ENCODE assay signal across 15 cellular contexts in genomic region chrX:64842492-64842891, GRCh38.
A peak's percentile ranks its signal among the peaks of the same experiment; 100 is the strongest.
DNase-seq lines count a peak whose midpoint lies in the region; ATAC-seq and TF ChIP-seq lines count a peak whose summit lies in the region.
"Had no signal": no experiment of that assay in that cellular context is flagged by ENCODE, and none has a peak within 500 bp of the region (broad histone marks: within the 10 kb centered on the region; RNA-seq: fewer than 3 reads in every experiment).

No MANE protein-coding gene starts in this region.

- H3K79me2 ChIP-seq in SU-DHL-6 (ENCODE audit: insufficient read depth, low read length), result no peaks in the 10 kb centered on the region

- H3K4me3 Mint-ChIP-seq in activated CD8-positive, alpha-beta memory T cell treated with anti-CD3 and anti-CD28 coated beads, Interleukin-2, amount 10 ng/mL, durations not matched to agents 7 days and 5 days, result no peak overlapping the region
- H3K4me3 Mint-ChIP-seq in naive thymus-derived CD4-positive, alpha-beta T cell, result peak overlapping the region in 9 of 10 donors; percentile 53 to 80 (median 72)

- H3K9me2 ChIP-seq in SU-DHL-6 (replicated peaks; ENCODE audit: insufficient read depth, low read length), result no peaks in the 10 kb centered on the region

- peak; percentile 58 for DNase-seq in activated CD8-positive, alpha-beta memory T cell treated with anti-CD3 and anti-CD28 coated beads, Interleukin-2, amount 10 ng/mL, durations not matched to agents 7 days and 5 days
- DNase-seq in activated CD8-positive, alpha-beta memory T cell treated with anti-CD3 and anti-CD28 coated beads, Interleukin-2, amount 50 U/mL, for 4 hours, result no peak
- DNase-seq in naive thymus-derived CD4-positive, alpha-beta T cell, result peak in 7 of 9 donors; percentile 20 to 58 (median 44)
- DNase-seq in WERI-Rb-1, result no peak
- no peak for DNase-seq in HEK293T (ENCODE audit: extremely low spot score)
- DNase-seq: ACHN; effector CD8-positive, alpha-beta T cell; GDM1; heart left ventricle; NCI-H69; thyroid gland had no signal

- CTCF ChIA-PET in activated CD8-positive, alpha-beta memory T cell treated with anti-CD3 and anti-CD28 coated beads, Interleukin-2, amount 10 ng/mL, durations not matched to agents 7 days and 5 days (lab: Charles Lee), result no interaction called here
- CTCF ChIA-PET in naive thymus-derived CD4-positive, alpha-beta T cell (lab: Charles Lee), result no interaction called here
- CTCF ChIA-PET in HEK293T (lab: Yijun Ruan, JAX), result no interaction called here

- peaks cover 13% of the 10 kb centered on the region for H3F3A ChIP-seq in SU-DHL-6 (ENCODE audit: insufficient read depth)

- ATAC-seq in activated CD8-positive, alpha-beta memory T cell treated with anti-CD3 and anti-CD28 coated beads, Interleukin-2, amount 10 ng/mL, durations not matched to agents 7 days and 5 days, result peak; percentile 78
- ATAC-seq in HG02678 (IDR thresholded peaks at IDR 0.05; ENCODE audit: unreplicated experiment) (peak; percentile 64), gastroesophageal sphincter (no peak)
- ATAC-seq in naive thymus-derived CD4-positive, alpha-beta T cell, result no peak
- ATAC-seq: heart left ventricle had no signal

- intact Hi-C loops in naive thymus-derived CD4-positive, alpha-beta T cell (cut with micrococcal nuclease), result no loop called here

- TF ChIP-seq CTCF in SU-DHL-6 (IDR thresholded peaks at IDR 0.05; ENCODE audit: insufficient read depth, low read length, poor library complexity, severe bottlenecking) (no peak), WERI-Rb-1 (IDR thresholded peaks at IDR 0.05; ENCODE audit: low read depth, low read length) (no peak), gastroesophageal sphincter (IDR thresholded peaks at IDR 0.05) (no peak)

- peak overlapping the region; percentile 88 for H3K27ac Mint-ChIP-seq in activated CD8-positive, alpha-beta memory T cell treated with anti-CD3 and anti-CD28 coated beads, Interleukin-2, amount 10 ng/mL, durations not matched to agents 7 days and 5 days
- peak overlapping the region in 6 of 9 donors; percentile 83 to 96 (median 93) for H3K27ac Mint-ChIP-seq in naive thymus-derived CD4-positive, alpha-beta T cell

- H3K4me1 Mint-ChIP-seq in activated CD8-positive, alpha-beta memory T cell treated with anti-CD3 and anti-CD28 coated beads, Interleukin-2, amount 10 ng/mL, durations not matched to agents 7 days and 5 days, result peaks cover 31% of the 10 kb centered on the region
- H3K4me1 Mint-ChIP-seq in naive thymus-derived CD4-positive, alpha-beta T cell, result peaks cover 0 to 35% (median 8%) of the 10 kb centered on the region in 7 donors

- TF ChIP-seq EP300 in gastroesophageal sphincter (IDR thresholded peaks at IDR 0.05), result no peak

- peaks cover 17% of the 10 kb centered on the region for H3K9me3 Mint-ChIP-seq in activated CD8-positive, alpha-beta memory T cell treated with anti-CD3 and anti-CD28 coated beads, Interleukin-2, amount 10 ng/mL, durations not matched to agents 7 days and 5 days (ENCODE audit: low read depth)
- peaks cover 0 to 53% (median 13%) of the 10 kb centered on the region in 11 donors for H3K9me3 Mint-ChIP-seq in naive thymus-derived CD4-positive, alpha-beta T cell

- H3K4me3 ChIP-seq in SU-DHL-6 (ENCODE audit: insufficient read depth, low read length, poor library complexity, severe bottlenecking), result no peak overlapping the region
- H3K4me3 ChIP-seq in naive thymus-derived CD4-positive, alpha-beta T cell (ENCODE audit: low read length), result peak overlapping the region; percentile 40
- H3K4me3 ChIP-seq in WERI-Rb-1 (ENCODE audit: low read depth, low read length), result no peak overlapping the region
- H3K4me3 ChIP-seq in gastroesophageal sphincter, result no peak overlapping the region
- H3K4me3 ChIP-seq: heart left ventricle, prostate gland, thyroid gland had no signal

- H3K9me3 ChIP-seq in SU-DHL-6 (ENCODE audit: insufficient read depth, low read length) (peaks cover 17% of the 10 kb centered on the region; the same call in 1 of the 2 replicates), WERI-Rb-1 (ENCODE audit: severe bottlenecking) (no peaks in the 10 kb centered on the region), gastroesophageal sphincter (no peaks in the 10 kb centered on the region)
- peaks cover 0 to 63% (median 22%) of the 10 kb centered on the region in 3 experiments for H3K9me3 ChIP-seq in naive thymus-derived CD4-positive, alpha-beta T cell (ENCODE audit: control insufficient read depth in 2 of 3, low read length in 3 of 3)
- H3K9me3 ChIP-seq: prostate gland, thyroid gland had no signal

- TF ChIP-seq POLR2A in gastroesophageal sphincter (IDR thresholded peaks at IDR 0.05), result no peak

- H3K36me3 ChIP-seq in SU-DHL-6 (ENCODE audit: low read length) (no peaks in the 10 kb centered on the region; the same call in 1 of the 2 replicates), WERI-Rb-1 (no peaks in the 10 kb centered on the region), gastroesophageal sphincter (no peaks in the 10 kb centered on the region)
- no peaks in the 10 kb centered on the region for H3K36me3 ChIP-seq in naive thymus-derived CD4-positive, alpha-beta T cell (ENCODE audit: control insufficient read depth in 2 of 3, insufficient read depth in 3 of 3, low read length in 3 of 3)
- H3K36me3 ChIP-seq: heart left ventricle, prostate gland, thyroid gland had no signal

- POLR2A ChIA-PET in naive thymus-derived CD4-positive, alpha-beta T cell (lab: Charles Lee), result interaction anchor here (0.7 to 1.3 kb wide), 3 partner anchors 8 to 14 kb away, joined by 4 to 7 read pairs (median 4); no protein-coding TSS in a partner anchor
- POLR2A ChIA-PET in HEK293T (lab: Yijun Ruan, JAX), result no interaction called here

- no peaks in the 10 kb centered on the region for H3K27me3 Mint-ChIP-seq in activated CD8-positive, alpha-beta memory T cell treated with anti-CD3 and anti-CD28 coated beads, Interleukin-2, amount 10 ng/mL, durations not matched to agents 7 days and 5 days
- H3K27me3 Mint-ChIP-seq in naive thymus-derived CD4-positive, alpha-beta T cell, result no peaks in the 10 kb centered on the region

- H3K27ac ChIP-seq in SU-DHL-6 (ENCODE audit: low read depth, low read length) (peak overlapping the region; percentile 94), WERI-Rb-1 (no peak overlapping the region), gastroesophageal sphincter (no peak overlapping the region)
- peak overlapping the region; percentile 26 for H3K27ac ChIP-seq in naive thymus-derived CD4-positive, alpha-beta T cell (ENCODE audit: low read depth, low read length)
- H3K27ac ChIP-seq: prostate gland, thyroid gland had no signal

- H3K36me3 Mint-ChIP-seq in activated CD8-positive, alpha-beta memory T cell treated with anti-CD3 and anti-CD28 coated beads, Interleukin-2, amount 10 ng/mL, durations not matched to agents 7 days and 5 days, result peaks cover 50% of the 10 kb centered on the region
- H3K36me3 Mint-ChIP-seq in naive thymus-derived CD4-positive, alpha-beta T cell, result peaks cover 15 to 51% (median 37%) of the 10 kb centered on the region in 5 donors

- no peaks in the 10 kb centered on the region for H4K20me1 ChIP-seq in SU-DHL-6 (ENCODE audit: low read depth, low read length)

- H3K4me2 ChIP-seq in SU-DHL-6 (ENCODE audit: low read depth, low read length, poor library complexity, severe bottlenecking), result peak overlapping the region; percentile 39

- WGBS in gastroesophageal sphincter (ENCODE audit: low coverage in 1 of 2), 2 donors, result 43 to 68% methylated on average over 1 to 3 of the region's 4 CpGs

- H2AFZ ChIP-seq in SU-DHL-6 (ENCODE audit: low read depth, low read length, severe bottlenecking), result no peak overlapping the region

- H3K27me3 ChIP-seq in SU-DHL-6 (ENCODE audit: low read length) (no peaks in the 10 kb centered on the region), WERI-Rb-1 (ENCODE audit: insufficient read depth, low read depth, severe bottlenecking) (peaks cover 18% of the 10 kb centered on the region), gastroesophageal sphincter (no peaks in the 10 kb centered on the region)
- H3K27me3 ChIP-seq in naive thymus-derived CD4-positive, alpha-beta T cell (ENCODE audit: control insufficient read depth in 2 of 2, insufficient read depth in 2 of 2, low read length in 2 of 2), result no peaks in the 10 kb centered on the region
- H3K27me3 ChIP-seq: heart left ventricle, thyroid gland had no signal

- H3K9ac ChIP-seq in SU-DHL-6 (ENCODE audit: low read length), result no peak overlapping the region

- peaks cover 10 to 23% of the 10 kb centered on the region in 2 donors for H3K4me1 ChIP-seq in naive thymus-derived CD4-positive, alpha-beta T cell (ENCODE audit: control insufficient read depth in 2 of 2, insufficient read depth in 2 of 2, low read length in 2 of 2)
- H3K4me1 ChIP-seq in gastroesophageal sphincter, result no peaks in the 10 kb centered on the region
- H3K4me1 ChIP-seq: heart left ventricle, prostate gland, thyroid gland had no signal

TF ChIP-seq in HEK293T, 16 proteins besides CTCF, POLR2A, EP300 and RAD21:
- TF ChIP-seq ELF4 (IDR thresholded peaks at IDR 0.05) (no peak), HDGF (IDR thresholded peaks at IDR 0.05; ENCODE audit: borderline replicate concordance) (no peak), BHLHE40 (IDR thresholded peaks at IDR 0.05; ENCODE audit: borderline replicate concordance) (no peak), FOXK2 (IDR thresholded peaks at IDR 0.05) (no peak), CTBP1 (IDR thresholded peaks at IDR 0.05; ENCODE audit: borderline replicate concordance) (no peak), NFRKB (IDR thresholded peaks at IDR 0.05) (no peak), TARDBP (IDR thresholded peaks at IDR 0.05) (no peak), ZNF384 (IDR thresholded peaks at IDR 0.05) (no peak)

Comparison
In these comparisons a context has a peak if more than half of its experiments do, and no peak if none do; other contexts are left out.
1. DNase-seq: peak in activated CD8-positive, alpha-beta memory T cell treated with anti-CD3 and anti-CD28 coated beads, Interleukin-2, amount 10 ng/mL, durations not matched to agents 7 days and 5 days (single experiment) and naive thymus-derived CD4-positive, alpha-beta T cell (7 of 9); none in activated CD8-positive, alpha-beta memory T cell treated with anti-CD3 and anti-CD28 coated beads, Interleukin-2, amount 50 U/mL, for 4 hours (single experiment), WERI-Rb-1 (single experiment) and HEK293T (single experiment).
2. ATAC-seq: peak in activated CD8-positive, alpha-beta memory T cell treated with anti-CD3 and anti-CD28 coated beads, Interleukin-2, amount 10 ng/mL, durations not matched to agents 7 days and 5 days (single experiment) and HG02678 (single experiment); none in naive thymus-derived CD4-positive, alpha-beta T cell (single experiment) and gastroesophageal sphincter (single experiment).
3. H3K27ac ChIP-seq: peak in SU-DHL-6 (single experiment) and naive thymus-derived CD4-positive, alpha-beta T cell (single experiment); none in WERI-Rb-1 (single experiment) and gastroesophageal sphincter (0 of 4).